ENCODE assay signal across 9 cellular contexts in the genomic region with DNA sequence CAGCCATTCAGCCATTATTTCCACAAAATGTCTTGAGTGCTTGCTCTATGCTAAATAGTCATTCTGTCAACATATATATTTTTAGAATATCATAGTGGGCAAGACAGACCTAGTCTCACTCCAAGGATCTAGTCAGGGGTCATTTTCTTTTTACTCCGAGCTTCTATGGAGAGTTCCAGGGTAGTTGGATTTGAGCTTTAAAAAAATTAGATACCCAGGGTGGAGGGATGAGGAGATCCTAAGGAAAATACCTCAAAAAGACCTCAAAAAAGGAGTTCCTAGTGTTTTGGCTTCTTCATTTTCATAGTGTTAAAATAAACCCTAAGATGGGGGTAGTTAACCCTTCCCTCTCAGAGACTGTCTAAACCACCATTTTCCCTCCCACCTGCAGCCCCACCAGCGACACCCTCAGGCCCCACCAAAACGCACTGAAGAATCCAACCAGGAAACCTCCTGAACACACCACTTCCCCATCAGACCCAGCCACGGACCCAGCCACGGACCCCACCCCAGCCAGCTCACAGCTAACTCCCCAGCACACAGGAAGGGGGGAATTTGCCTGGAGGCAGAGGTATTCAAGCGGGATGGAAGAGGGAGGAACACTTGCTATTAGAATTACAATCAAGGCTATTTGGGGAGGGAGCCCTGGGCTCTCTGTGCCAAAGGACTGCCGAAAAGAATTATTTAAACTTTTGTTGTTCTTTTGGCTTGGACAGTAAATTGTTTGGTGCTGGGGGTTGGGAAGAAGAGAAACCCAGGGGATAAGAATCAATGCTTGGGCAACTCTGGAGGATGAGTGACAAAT. TPM values are rescaled to one million over a fixed set of nuclear protein-coding genes. Genes with fewer than 3 reads are reported as not detected.
A peak's percentile ranks its signal among the peaks of the same experiment; 100 is the strongest.
DNase-seq lines count a peak whose midpoint lies in the region; ATAC-seq and TF ChIP-seq lines count a peak whose summit lies in the region.
"Had no signal": no experiment of that assay in that cellular context is flagged by ENCODE, and none has a peak within 500 bp of the region (broad histone marks: within the 10 kb centered on the region; RNA-seq: fewer than 3 reads in every experiment).

No MANE protein-coding gene starts in this region.

- no peaks in the 10 kb centered on the region for H3K9me3 ChIP-seq in AG04450 (ENCODE audit: control insufficient read depth, insufficient read depth, low read length)
- no peaks in the 10 kb centered on the region for H3K9me3 ChIP-seq in iPS-18c (ENCODE audit: control insufficient read depth, insufficient read depth, low read length)
- H3K9me3 ChIP-seq: neutrophil had no signal

- DNase-seq in AG04450 (ENCODE audit: low read depth, low spot score): no peak
- DNase-seq in H7: no peak
- no peak for DNase-seq in HK-2 (ENCODE audit: unreplicated experiment)

- H3K27me3 ChIP-seq in AG04450 (ENCODE audit: control insufficient read depth, insufficient read depth, low read length) (no peaks in the 10 kb centered on the region), H7 (ENCODE audit: control insufficient read depth, insufficient read depth, low read length) (peaks cover 2% of the 10 kb centered on the region; the same call in 1 of the 2 replicates)

- H3K36me3 ChIP-seq in H7 (replicated peaks; ENCODE audit: control insufficient read depth, insufficient read depth, low read length): no peaks in the 10 kb centered on the region; the same call in 1 of the 2 replicates
- H3K36me3 ChIP-seq: neutrophil had no signal

- POLR2A ChIA-PET in AG04450 (lab: Yijun Ruan, JAX): interaction anchor here (0.7 kb wide), 1 partner anchor 13 kb away, joined by 3 read pairs; no protein-coding TSS in a partner anchor

- CTCF ChIA-PET in AG04450 (lab: Charles Lee): interaction anchor here (2.2 kb wide), 1 partner anchor 33 kb away, joined by 5 read pairs; no protein-coding TSS in a partner anchor

- H3K4me3 ChIP-seq in AG04450 (ENCODE audit: low read depth, low read length): peak overlapping the region; percentile 68
- peak overlapping the region; percentile 51 for H3K4me3 ChIP-seq in H7 (ENCODE audit: insufficient read depth, low read depth, low read length)
- H3K4me3 ChIP-seq in WI38 (ENCODE audit: low read depth, low read length): peak overlapping the region; percentile 69
- H3K4me3 ChIP-seq in iPS-18c (ENCODE audit: insufficient read depth, low read depth, low read length): peak overlapping the region; percentile 74

- ATAC-seq in HG02623 (IDR thresholded peaks at IDR 0.05; ENCODE audit: unreplicated experiment) (no peak), HG02588 (IDR thresholded peaks at IDR 0.05; ENCODE audit: unreplicated experiment) (no peak), GM18511 (IDR thresholded peaks at IDR 0.05; ENCODE audit: unreplicated experiment) (no peak)

- no peak overlapping the region for H3K27ac ChIP-seq in AG04450 (ENCODE audit: low read depth, low read length)
- H3K27ac ChIP-seq: neutrophil had no signal

- TF ChIP-seq CTCF in AG04450 (IDR thresholded peaks at IDR 0.05; ENCODE audit: low read depth, low read length): no peak
- TF ChIP-seq CTCF in WI38 (IDR thresholded peaks at IDR 0.05; ENCODE audit: low read depth, low read length): no peak

RNA-seq across cellular contexts. Expression of gene ETV4, which starts 2.2 kb away (rescaled TPM):
- polyA plus RNA-seq in AG04450 (2011; rRNA removed): 6.7 and 8.0 TPM in 2 replicates
- 5.9 and 9.5 TPM in 2 replicates for polyA minus RNA-seq in AG04450 (2011; rRNA and poly(A)+ RNA removed)
- total RNA-seq in H7 (2014; rRNA removed; shearing (Covaris generic)): 186 and 191 TPM in 2 replicates
